ENCODE assay signal across 1 cellular context in genomic region chr18:48540329-48541025, GRCh38.
TF ChIP-seq lines count a peak whose summit lies in the region.

No MANE protein-coding gene starts in this region.

TF ChIP-seq in HepG2, 621 proteins besides CTCF, POLR2A, EP300 and RAD21 (continued from another document and continues in another):
- TF ChIP-seq ZBTB43 (CRISPR knock-in tag; conservative IDR thresholded peaks at IDR 0.05) (no peak), ZNF740 (CRISPR knock-in tag; IDR thresholded peaks at IDR 0.05) (peak; percentile 39; the same call in 1 of the 2 replicates), CHD4 (IDR thresholded peaks at IDR 0.05; ENCODE audit: borderline replicate concordance, low read length) (no peak), HNF1B (CRISPR knock-in tag; IDR thresholded peaks at IDR 0.05) (peak; percentile 4; the same call in 1 of the 2 replicates), HOXA3 (CRISPR knock-in tag; IDR thresholded peaks at IDR 0.05) (peak; percentile 36), ZNF891 (CRISPR knock-in tag; IDR thresholded peaks at IDR 0.05) (no peak), KIAA2018 (CRISPR knock-in tag; IDR thresholded peaks at IDR 0.05; ENCODE audit: borderline replicate concordance) (no peak), THYN1 (CRISPR knock-in tag; IDR thresholded peaks at IDR 0.05; ENCODE audit: borderline replicate concordance, low read depth) (no peak), ZNF282 (IDR thresholded peaks at IDR 0.05; ENCODE audit: partially characterized antibody) (no peak), ATF7 (IDR thresholded peaks at IDR 0.05) (no peak), ATF7 (CRISPR knock-in tag; IDR thresholded peaks at IDR 0.05) (no peak), TBX3 (IDR thresholded peaks at IDR 0.05; ENCODE audit: borderline replicate concordance) (peak; percentile 46; the same call in 1 of the 2 replicates), ISX (CRISPR knock-in tag; conservative IDR thresholded peaks at IDR 0.05) (no peak), ZNF782 (CRISPR knock-in tag; IDR thresholded peaks at IDR 0.05; ENCODE audit: borderline replicate concordance) (peak; percentile 71), CREBL2 (CRISPR knock-in tag; IDR thresholded peaks at IDR 0.05; ENCODE audit: borderline replicate concordance) (no peak), TGIF2 (CRISPR knock-in tag; IDR thresholded peaks at IDR 0.05) (0 out of 2 replicates have a peak, but pooled peaks have one; percentile 13), CHCHD3 (CRISPR knock-in tag; IDR thresholded peaks at IDR 0.05) (no peak), ZSCAN12 (CRISPR knock-in tag; IDR thresholded peaks at IDR 0.05) (no peak), YEATS4 (CRISPR knock-in tag; IDR thresholded peaks at IDR 0.05; ENCODE audit: borderline replicate concordance) (peak; percentile 88; the same call in 1 of the 2 replicates), RELA (CRISPR knock-in tag; IDR thresholded peaks at IDR 0.05) (no peak), ZNF577 (CRISPR knock-in tag; IDR thresholded peaks at IDR 0.05; ENCODE audit: borderline replicate concordance, low read depth) (no peak; the same call in 1 of the 2 replicates), RFX3 (CRISPR knock-in tag; IDR thresholded peaks at IDR 0.05) (no peak), ZNF264 (CRISPR knock-in tag; IDR thresholded peaks at IDR 0.05) (no peak), GPBP1L1 (CRISPR knock-in tag; IDR thresholded peaks at IDR 0.05) (no peak), IRF1 (CRISPR knock-in tag; IDR thresholded peaks at IDR 0.05; ENCODE audit: low read depth) (no peak), TCF12 (IDR thresholded peaks at IDR 0.05) (no peak), TCF12 (CRISPR knock-in tag; IDR thresholded peaks at IDR 0.05) (peak; percentile 61), GTF3A (CRISPR knock-in tag; conservative IDR thresholded peaks at IDR 0.05) (no peak), KLF12 (CRISPR knock-in tag; IDR thresholded peaks at IDR 0.05; ENCODE audit: borderline replicate concordance) (0 out of 2 replicates have a peak, but pooled peaks have one; percentile 41), NFKB2 (CRISPR knock-in tag; IDR thresholded peaks at IDR 0.05; ENCODE audit: borderline replicate concordance) (0 out of 2 replicates have a peak, but pooled peaks have one; percentile 43), MTA1 (CRISPR knock-in tag; IDR thresholded peaks at IDR 0.05; ENCODE audit: borderline replicate concordance) (peak; percentile 82; the same call in 1 of the 2 replicates), DNMT1 (CRISPR knock-in tag; IDR thresholded peaks at IDR 0.05) (peak; percentile 28; the same call in 1 of the 2 replicates), ZNF816 (CRISPR knock-in tag; IDR thresholded peaks at IDR 0.05; ENCODE audit: borderline replicate concordance) (no peak), PBX2 (CRISPR knock-in tag; IDR thresholded peaks at IDR 0.05) (no peak), MAFK (conservative IDR thresholded peaks at IDR 0.05 in 1 of 2, IDR thresholded peaks at IDR 0.05 in 1 of 2; ENCODE audit: low read length in 2 of 2) (no peak), FOXA3 (CRISPR knock-in tag; IDR thresholded peaks at IDR 0.05) (peak; percentile 77; the same call in 1 of the 2 replicates), NFATC3 (CRISPR knock-in tag; IDR thresholded peaks at IDR 0.05) (no peak), ZBTB10 (CRISPR knock-in tag; IDR thresholded peaks at IDR 0.05; ENCODE audit: borderline replicate concordance) (no peak; the same call in 1 of the 2 replicates), DPF2 (CRISPR knock-in tag; IDR thresholded peaks at IDR 0.05; ENCODE audit: borderline replicate concordance, low read depth) (no peak), SKI (IDR thresholded peaks at IDR 0.05; ENCODE audit: partially characterized antibody) (peak; percentile 38), FOXJ3 (CRISPR knock-in tag; IDR thresholded peaks at IDR 0.05; ENCODE audit: borderline replicate concordance) (no peak), NFRKB (IDR thresholded peaks at IDR 0.05) (no peak), KDM5B (CRISPR knock-in tag; IDR thresholded peaks at IDR 0.05; ENCODE audit: borderline replicate concordance) (peak; percentile 73), HOMEZ (CRISPR knock-in tag; IDR thresholded peaks at IDR 0.05; ENCODE audit: low read depth) (no peak), ZNF34 (CRISPR knock-in tag; IDR thresholded peaks at IDR 0.05; ENCODE audit: borderline replicate concordance) (0 out of 2 replicates have a peak, but pooled peaks have one; percentile 60), HMG20B (CRISPR knock-in tag; conservative IDR thresholded peaks at IDR 0.05) (0 out of 2 replicates have a peak, but pooled peaks have one; percentile 38), ZNF225 (CRISPR knock-in tag; IDR thresholded peaks at IDR 0.05) (no peak)
